10 cellular contexts compared by ENCODE assay signal in genomic region chr2:7007488-7007845, GRCh38.
DNase-seq lines count a peak whose midpoint lies in the region; ATAC-seq and TF ChIP-seq lines count a peak whose summit lies in the region.
"Had no signal": no experiment of that assay in that cellular context is flagged by ENCODE, and none has a peak within 500 bp of the region (broad histone marks: within the 10 kb centered on the region; RNA-seq: fewer than 3 reads in every experiment).

No MANE protein-coding gene starts in this region.

- intact Hi-C loops in A673 (cut with micrococcal nuclease; ENCODE audit: unreplicated experiment), result no loop called here

- POLR2A ChIA-PET in A673 (lab: Charles Lee; ENCODE audit: low non-redundant PET), result no interaction called here

- H3K27ac Mint-ChIP-seq in immature natural killer cell, result peak overlapping the region in 3 of 6 donors; percentile 0 to 52 (median 11)

- peak overlapping the region in 3 of 5 donors; percentile 4 to 15 (median 6) for H3K4me3 Mint-ChIP-seq in immature natural killer cell

- H3K27ac ChIP-seq in substantia nigra (ENCODE audit: low read depth, low read length, poor library complexity, severe bottlenecking) (peak overlapping the region; percentile 97), A673 (ENCODE audit: low read depth, low read length, poor library complexity, severe bottlenecking) (no peak overlapping the region), MM.1S (ENCODE audit: low read length) (no peak overlapping the region)

- no peak overlapping the region for H3K4me2 ChIP-seq in MM.1S (ENCODE audit: low read depth, low read length)

- H3K27me3 ChIP-seq in A673 (replicated peaks; ENCODE audit: insufficient read depth, low read depth, low read length, poor library complexity), result no peaks in the 10 kb centered on the region
- H3K27me3 ChIP-seq in MM.1S (replicated peaks; ENCODE audit: insufficient read depth, low read length), result no peaks in the 10 kb centered on the region

- H3K4me3 ChIP-seq in A673 (ENCODE audit: low read depth, low read length, poor library complexity, severe bottlenecking) (no peak overlapping the region), MM.1S (ENCODE audit: low read length) (no peak overlapping the region)

- H3K9me3 ChIP-seq in A673 (ENCODE audit: low read depth, low read length, poor library complexity, severe bottlenecking) (no peaks in the 10 kb centered on the region), MM.1S (replicated peaks; ENCODE audit: insufficient read depth, low read length) (no peaks in the 10 kb centered on the region)

- H3K36me3 ChIP-seq in A673 (ENCODE audit: insufficient read depth, low read length, poor library complexity, severe bottlenecking) (no peaks in the 10 kb centered on the region), MM.1S (replicated peaks; ENCODE audit: insufficient read depth, low read length) (no peaks in the 10 kb centered on the region)

- ATAC-seq in GM19463 (IDR thresholded peaks at IDR 0.05; ENCODE audit: unreplicated experiment) (peak; percentile 30), HG03378 (IDR thresholded peaks at IDR 0.05; ENCODE audit: unreplicated experiment) (peak; percentile 37)

- H3K36me3 Mint-ChIP-seq in immature natural killer cell, result peaks cover 6 to 8% (median 7%) of the 10 kb centered on the region in 3 donors

- no TSS peak for BruUV-seq in A673 (replicated peaks; lab: Mats Ljungman, UMichigan)

- H3K9ac ChIP-seq in MM.1S (ENCODE audit: low read length), result no peak overlapping the region

- H3K9me2 ChIP-seq in MM.1S (replicated peaks; ENCODE audit: insufficient read depth, low read length), result no peaks in the 10 kb centered on the region

- no peaks in the 10 kb centered on the region for H3K79me2 ChIP-seq in MM.1S (ENCODE audit: low read length)

- H2AFZ ChIP-seq in MM.1S (ENCODE audit: low read length), result no peak overlapping the region

- H3F3A ChIP-seq in MM.1S (ENCODE audit: insufficient read depth, low read length), result no peaks in the 10 kb centered on the region

- H3K4me1 ChIP-seq in A673 (ENCODE audit: insufficient read depth, low read length, poor library complexity, severe bottlenecking) (no peaks in the 10 kb centered on the region), MM.1S (ENCODE audit: low read length) (no peaks in the 10 kb centered on the region)

- peaks cover 24 to 26% of the 10 kb centered on the region in 2 donors for H3K4me1 Mint-ChIP-seq in immature natural killer cell

- TF ChIP-seq CTCF in A673 (conservative IDR thresholded peaks at IDR 0.05; ENCODE audit: low read depth, low read length) (no peak), MM.1S (IDR thresholded peaks at IDR 0.05; ENCODE audit: low read length) (no peak)

- peaks cover 0 to 3% (median 0%) of the 10 kb centered on the region in 3 donors for H3K27me3 Mint-ChIP-seq in immature natural killer cell (ENCODE audit: low read depth in 3 of 3)

- H4K20me1 ChIP-seq in MM.1S (ENCODE audit: insufficient read depth, low read length), result no peaks in the 10 kb centered on the region

- CTCF ChIA-PET in A673 (lab: Charles Lee), result no interaction called here

- no peaks in the 10 kb centered on the region for H3K9me3 Mint-ChIP-seq in immature natural killer cell

- DNase-seq in immature natural killer cell (no peak), substantia nigra (lab: John Stamatoyannopoulos, UW) (no peak), A673 (ENCODE audit: low spot score) (no peak), NCI-H1694 treated with DMSO at 0.1 percent for 48 hours (lab: John Stamatoyannopoulos, UW) (no peak), MM.1S (no peak)
- DNase-seq: effector memory CD4-positive, alpha-beta T cell; IMR-90; stimulated activated CD4-positive, alpha-beta T cell treated with anti-CD3 and anti-CD28 coated beads, Interleukin-4, amount 100 ng/mL, for 1 hour had no signal
